8 cellular contexts compared by ENCODE assay signal in the genomic region with DNA sequence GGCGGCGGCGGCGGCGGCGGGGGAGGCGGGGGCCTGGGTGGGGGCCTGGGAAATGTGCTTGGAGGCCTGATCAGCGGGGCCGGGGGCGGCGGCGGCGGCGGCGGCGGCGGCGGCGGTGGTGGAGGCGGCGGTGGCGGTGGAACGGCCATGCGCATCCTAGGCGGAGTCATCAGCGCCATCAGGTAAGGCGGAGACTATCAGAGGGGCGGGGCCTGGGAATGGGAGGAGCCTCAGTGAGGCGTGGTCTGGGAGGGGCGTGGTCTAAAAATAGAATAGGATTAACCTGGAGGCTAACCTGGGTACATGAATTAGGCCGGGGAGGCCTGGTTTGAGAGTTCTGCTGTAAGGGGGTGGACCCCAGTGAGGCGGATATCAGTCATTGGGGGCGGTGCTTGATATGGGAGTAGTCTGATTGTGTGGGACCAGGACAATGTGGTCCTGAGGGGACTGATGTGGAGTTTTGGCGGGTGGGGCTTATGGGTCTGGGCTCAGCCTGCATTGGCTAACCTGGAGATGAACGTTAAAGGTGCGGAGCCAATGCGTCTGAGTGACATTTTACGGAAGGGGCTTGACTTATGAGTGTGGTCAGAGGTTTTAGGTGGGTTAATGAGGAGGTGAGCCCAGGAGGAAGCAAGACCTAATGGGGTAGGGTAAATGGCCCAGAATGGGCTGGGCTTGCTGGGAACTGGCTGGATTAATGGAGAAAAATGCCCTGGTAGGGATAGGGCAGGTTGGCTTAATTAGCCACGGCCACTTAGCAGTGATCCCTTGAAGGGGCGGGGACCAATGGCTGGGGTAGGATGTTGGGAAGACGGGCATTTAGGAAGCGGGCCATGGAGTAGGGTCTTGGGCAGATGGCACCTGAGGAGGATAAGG. TPM values are rescaled to one million over a fixed set of nuclear protein-coding genes. Genes with fewer than 3 reads are reported as not detected.
DNase-seq lines count a peak whose midpoint lies in the region; ATAC-seq and TF ChIP-seq lines count a peak whose summit lies in the region.

No MANE protein-coding gene starts in this region.

- peaks cover 20% of the 10 kb centered on the region; the same call in 1 of the 2 replicates for H3K79me2 ChIP-seq in Loucy (ENCODE audit: insufficient read depth, low read length)

- peak overlapping the region; percentile 93 for H3K27ac Mint-ChIP-seq in CD8-positive, alpha-beta T cell
- H3K27ac Mint-ChIP-seq in nephron: peak overlapping the region; percentile 95 to 98 (median 98)

- POLR2A ChIA-PET in CD8-positive, alpha-beta T cell (lab: Charles Lee): no interaction called here

- peak overlapping the region; percentile 64 for H3K4me2 ChIP-seq in Loucy (ENCODE audit: low read depth, low read length, poor library complexity, severe bottlenecking)

- H3K27ac ChIP-seq in CD8-positive, alpha-beta T cell (ENCODE audit: low read depth, low read length): no peak overlapping the region

- peaks cover 14% of the 10 kb centered on the region for H3K4me1 Mint-ChIP-seq in CD8-positive, alpha-beta T cell (ENCODE audit: low read depth)
- H3K4me1 Mint-ChIP-seq in nephron: peaks cover 9% of the 10 kb centered on the region

- no peaks in the 10 kb centered on the region for H3F3A ChIP-seq in Loucy (ENCODE audit: low read depth)

- H3K4me1 ChIP-seq in CD8-positive, alpha-beta T cell (ENCODE audit: insufficient read depth, low read length): peaks cover 13% of the 10 kb centered on the region
- peaks cover 9% of the 10 kb centered on the region for H3K4me1 ChIP-seq in Loucy (ENCODE audit: insufficient read depth, low read length, poor library complexity, severe bottlenecking)

- CTCF ChIA-PET in CD8-positive, alpha-beta T cell (lab: Charles Lee): interaction anchor here (1.2 kb wide), 1 partner anchor 27 kb away, joined by 3 read pairs; no protein-coding TSS in a partner anchor

- H3K27me3 Mint-ChIP-seq in CD8-positive, alpha-beta T cell (ENCODE audit: low read depth): no peaks in the 10 kb centered on the region
- no peaks in the 10 kb centered on the region for H3K27me3 Mint-ChIP-seq in nephron (ENCODE audit: low read depth)

- intact Hi-C loops in CD8-positive, alpha-beta T cell (cut with DNase I, micrococcal nuclease): loop anchor here (1.0 to 2.0 kb wide), 7 partner anchors 13 to 710 kb away; partner anchors contain the start of genes THAP8 (in 2 of the 2), WDR62 (in 2 of the 2), ALKBH6 (in 1 of the 2) and TBCB (in 1 of the 2)

- TF ChIP-seq CTCF in CD8-positive, alpha-beta T cell (IDR thresholded peaks at IDR 0.05): no peak
- TF ChIP-seq CTCF in Loucy (conservative IDR thresholded peaks at IDR 0.05; ENCODE audit: low read length): no peak
- TF ChIP-seq CTCF in nephron (IDR thresholded peaks at IDR 0.05; ENCODE audit: unreplicated experiment in 3 of 3): no peak

- peak; percentile 39; the same call in 1 of the 2 replicates for TF ChIP-seq POLR2A in Raji (IDR thresholded peaks at IDR 0.05; ENCODE audit: insufficient read depth, low read depth, low read length)

- H3K9ac ChIP-seq in Loucy (ENCODE audit: low read depth, low read length, poor library complexity, severe bottlenecking): peak overlapping the region; percentile 84

- H3K9me2 ChIP-seq in Loucy (replicated peaks; ENCODE audit: low read depth, low read length): no peaks in the 10 kb centered on the region

- ATAC-seq in CD8-positive, alpha-beta T cell: peak; percentile 86
- ATAC-seq in GM21515 (IDR thresholded peaks at IDR 0.05; ENCODE audit: unreplicated experiment): peak; percentile 49

- H2AFZ ChIP-seq in Loucy (ENCODE audit: low read length): peak overlapping the region; percentile 59; the same call in 1 of the 2 replicates

- H4K20me1 ChIP-seq in Loucy (ENCODE audit: insufficient read depth, low read length, poor library complexity, severe bottlenecking): peaks cover 22% of the 10 kb centered on the region

- H3K4me3 ChIP-seq in CD8-positive, alpha-beta T cell (ENCODE audit: low read depth, low read length): peak overlapping the region; percentile 90
- peak overlapping the region; percentile 80 for H3K4me3 ChIP-seq in Loucy (ENCODE audit: low read length, poor library complexity, severe bottlenecking)

- no peaks in the 10 kb centered on the region for H3K9me3 ChIP-seq in CD8-positive, alpha-beta T cell (ENCODE audit: low read length)
- H3K9me3 ChIP-seq in Loucy (ENCODE audit: insufficient read depth, low read depth, low read length): no peaks in the 10 kb centered on the region

- H3K4me3 Mint-ChIP-seq in CD8-positive, alpha-beta T cell: peak overlapping the region; percentile 96
- H3K4me3 Mint-ChIP-seq in nephron: peak overlapping the region; percentile 98 to 99 (median 99)

- peaks cover 16% of the 10 kb centered on the region for H3K36me3 ChIP-seq in CD8-positive, alpha-beta T cell (ENCODE audit: insufficient read depth, low read length)
- peaks cover 26% of the 10 kb centered on the region for H3K36me3 ChIP-seq in Loucy (ENCODE audit: insufficient read depth, low read length)

- peaks cover 47% of the 10 kb centered on the region for H3K36me3 Mint-ChIP-seq in CD8-positive, alpha-beta T cell
- peaks cover 40% of the 10 kb centered on the region for H3K36me3 Mint-ChIP-seq in nephron (ENCODE audit: low read depth)

- no peaks in the 10 kb centered on the region for H3K27me3 ChIP-seq in CD8-positive, alpha-beta T cell (ENCODE audit: insufficient read depth, low read length)
- no peaks in the 10 kb centered on the region for H3K27me3 ChIP-seq in Loucy (ENCODE audit: insufficient read depth, low read length, poor library complexity, severe bottlenecking)

- H3K9me3 Mint-ChIP-seq in CD8-positive, alpha-beta T cell: no peaks in the 10 kb centered on the region
- no peaks in the 10 kb centered on the region for H3K9me3 Mint-ChIP-seq in nephron

- peak; percentile 76 to 92 (median 85) for DNase-seq in CD8-positive, alpha-beta T cell
- peak; percentile 84 for DNase-seq in activated effector memory CD4-positive, alpha-beta T cell treated with Interleukin-2 at 50 U/mL for 16 hours
- peak; percentile 62 for DNase-seq in fibroblast of the conjunctiva (ENCODE audit: low read depth)
- DNase-seq in stimulated activated naive CD4-positive, alpha-beta T cell (lab: John Stamatoyannopoulos, UW): peak; percentile 85 to 94 (median 86)

RNA-seq across cellular contexts. Expression of gene CAPNS1, which starts 1.4 kb away (rescaled TPM):
- total RNA-seq in CD8-positive, alpha-beta T cell: 100 to 1,000 TPM; 141 to 146 TPM

RNA-seq across cellular contexts. Expression of gene COX7A1, which starts 11.0 kb away (rescaled TPM):
- not detected for total RNA-seq in CD8-positive, alpha-beta T cell

RNA-seq across cellular contexts. Expression of gene TBCB, which starts 26.0 kb away (rescaled TPM):
- total RNA-seq in CD8-positive, alpha-beta T cell: 10 to 100 TPM; 69.7 to 71.2 TPM

RNA-seq across cellular contexts. Expression of gene POLR2I, which starts 26.6 kb away (rescaled TPM):
- 10 to 100 TPM; 27.4 to 34.7 TPM for total RNA-seq in CD8-positive, alpha-beta T cell

RNA-seq across cellular contexts. Expression of gene OVOL3, which starts 30.3 kb away (rescaled TPM):
- total RNA-seq in CD8-positive, alpha-beta T cell: not detected
